In the genomic region with DNA sequence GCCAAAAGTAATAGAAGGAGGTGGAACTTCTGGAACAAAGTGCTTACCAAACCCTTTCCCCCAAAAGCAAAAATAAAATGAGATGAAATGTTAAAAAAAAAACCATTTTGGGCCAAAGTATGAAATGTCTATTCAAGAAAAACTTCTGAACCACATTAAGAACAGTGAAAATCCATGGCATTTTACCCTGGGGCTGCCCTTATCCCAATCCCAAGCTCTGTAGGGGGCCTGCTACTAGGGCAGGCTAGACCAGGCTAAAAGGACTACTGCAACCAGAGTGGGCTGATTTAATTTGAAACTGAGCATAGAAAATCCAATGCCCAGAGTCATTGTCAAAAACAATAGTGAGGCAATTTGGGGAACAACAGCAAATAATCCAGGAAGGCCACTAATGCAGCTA, we compare ENCODE assay signal across 24 cellular contexts.
"Had no signal": no experiment of that assay in that cellular context is flagged by ENCODE, and none has a peak within 500 bp of the region (broad histone marks: within the 10 kb centered on the region; RNA-seq: fewer than 3 reads in every experiment).

No MANE protein-coding gene starts in this region.

- H3K27ac Mint-ChIP-seq: naive thymus-derived CD4-positive, alpha-beta T cell; natural killer cell treated with Interleukin-12 subunit alpha and Interleukin-12 subunit beta and Interleukin-15 and Interleukin-18, amount 100 ng/mL, for 72 hours; stimulated activated memory B cell treated with anti-CD40 and anti-IgM and Interleukin-4, amounts not matched to agents 10 μg/mL and 1 μg/mL and 100 μg/mL, for 72 hours; stimulated activated naive CD8-positive, alpha-beta T cell treated with anti-CD3 and anti-CD28 coated beads, Interleukin-15, amount 100 ng/mL, for 72 hours; type B pancreatic cell had no signal

- H3K27ac ChIP-seq: hepatocyte, left ventricle myocardium inferior, parathyroid adenoma, right atrium auricular region, right lobe of liver, tibial nerve, uterus had no signal

- H3K27me3 Mint-ChIP-seq: natural killer cell treated with Interleukin-12 subunit alpha and Interleukin-12 subunit beta and Interleukin-15 and Interleukin-18, amount 100 ng/mL, for 72 hours; stimulated activated memory B cell treated with anti-CD40 and anti-IgM and Interleukin-4, amounts not matched to agents 10 μg/mL and 1 μg/mL and 100 μg/mL, for 72 hours; stimulated activated naive CD8-positive, alpha-beta T cell treated with anti-CD3 and anti-CD28 coated beads, Interleukin-15, amount 100 ng/mL, for 72 hours; type B pancreatic cell had no signal

- ATAC-seq: mucosa of descending colon; naive thymus-derived CD4-positive, alpha-beta T cell; natural killer cell treated with Interleukin-12 subunit alpha and Interleukin-12 subunit beta and Interleukin-15 and Interleukin-18, amount 100 ng/mL, for 72 hours; right lobe of liver; stimulated activated memory B cell treated with anti-CD40 and anti-IgM and Interleukin-4, amounts not matched to agents 10 μg/mL and 1 μg/mL and 100 μg/mL, for 72 hours; stimulated activated naive CD8-positive, alpha-beta T cell treated with anti-CD3 and anti-CD28 coated beads, Interleukin-15, amount 100 ng/mL, for 72 hours had no signal

- H3K4me1 Mint-ChIP-seq: stimulated activated memory B cell treated with anti-CD40 and anti-IgM and Interleukin-4, amounts not matched to agents 10 μg/mL and 1 μg/mL and 100 μg/mL, for 72 hours; stimulated activated naive CD8-positive, alpha-beta T cell treated with anti-CD3 and anti-CD28 coated beads, Interleukin-15, amount 100 ng/mL, for 72 hours had no signal

- DNase-seq: islet precursor cell; left ventricle myocardium inferior; midbrain; mucosa of descending colon; naive thymus-derived CD4-positive, alpha-beta T cell; nucleus accumbens; right lobe of liver; stimulated activated CD4-positive, alpha-beta T cell treated with anti-CD3 and anti-CD28 coated beads, Interleukin-1b, Interleukin-23, amount 100 ng/mL, for 48 hours; stimulated activated CD4-positive, alpha-beta T cell treated with anti-CD3 and anti-CD28 coated beads, Interleukin-2, amount 100 ng/mL, for 48 hours; stimulated activated CD4-positive, alpha-beta T cell treated with anti-CD3 and anti-CD28 coated beads, Interleukin-4, amount 100 ng/mL, for 4 hours; stimulated activated CD8-positive, alpha-beta memory T cell treated with anti-CD3 and anti-CD28 coated beads, Interleukin-4, amount 100 ng/mL, for 48 hours; stimulated activated naive CD4-positive, alpha-beta T cell treated with Interleukin-2 at 50 U/mL for 16 hours; stimulated activated naive CD8-positive, alpha-beta T cell treated with anti-CD3 and anti-CD28 coated beads, Interleukin-15, amount 100 ng/mL, for 72 hours; substantia nigra; uterus had no signal

- H3K9me3 ChIP-seq: right lobe of liver, uterus had no signal

- H3K27me3 ChIP-seq: hepatocyte, right atrium auricular region, right lobe of liver, tibial nerve, uterus had no signal

- H3K4me1 ChIP-seq: parathyroid adenoma, right atrium auricular region, uterus had no signal

- H3K36me3 ChIP-seq: left ventricle myocardium inferior, right atrium auricular region, right lobe of liver, uterus had no signal

- H3K4me3 ChIP-seq: hepatocyte, left ventricle myocardium inferior, lung, mucosa of descending colon, right atrium auricular region, right lobe of liver, smooth muscle cell, tibial nerve, uterus had no signal

- H3K4me3 Mint-ChIP-seq: naive thymus-derived CD4-positive, alpha-beta T cell; natural killer cell treated with Interleukin-12 subunit alpha and Interleukin-12 subunit beta and Interleukin-15 and Interleukin-18, amount 100 ng/mL, for 72 hours; stimulated activated memory B cell treated with anti-CD40 and anti-IgM and Interleukin-4, amounts not matched to agents 10 μg/mL and 1 μg/mL and 100 μg/mL, for 72 hours; stimulated activated naive CD8-positive, alpha-beta T cell treated with anti-CD3 and anti-CD28 coated beads, Interleukin-15, amount 100 ng/mL, for 72 hours; type B pancreatic cell had no signal
